10 cellular contexts compared by ENCODE assay signal in the genomic region with DNA sequence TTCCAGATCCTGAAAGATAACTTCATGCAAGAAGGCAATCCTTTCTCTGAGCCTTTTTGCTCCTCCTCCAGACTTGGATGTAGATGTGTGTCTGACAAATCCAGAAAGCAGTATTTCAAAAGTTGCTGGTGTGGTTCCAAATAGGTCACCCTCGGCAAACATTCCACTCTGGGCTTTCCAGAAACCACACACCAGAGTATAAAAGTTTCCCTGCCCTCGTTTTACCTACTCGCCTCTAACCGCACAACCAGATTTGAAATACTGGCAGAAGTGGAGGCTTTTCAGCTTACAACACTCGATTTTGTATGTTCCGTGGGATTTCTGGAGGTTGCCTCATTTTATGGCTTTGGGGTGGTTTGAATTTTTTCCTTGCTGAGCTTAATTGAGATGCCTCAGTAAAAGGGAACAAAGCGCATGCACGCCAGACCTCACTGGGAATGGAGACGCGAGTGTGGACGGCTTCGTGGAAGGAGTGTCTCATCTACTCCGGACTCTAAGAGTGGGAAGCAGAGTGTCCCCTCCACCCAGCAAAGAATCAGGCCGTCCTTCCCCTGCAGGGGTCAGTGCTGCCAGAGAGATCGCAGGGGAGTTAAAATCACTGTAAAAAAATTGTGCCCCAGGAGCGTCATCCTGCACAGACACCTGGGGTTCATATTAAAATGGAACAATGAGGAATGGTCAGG. TPM values are rescaled to one million over a fixed set of nuclear protein-coding genes. Genes with fewer than 3 reads are reported as not detected.
A peak's percentile ranks its signal among the peaks of the same experiment; 100 is the strongest.
DNase-seq lines count a peak whose midpoint lies in the region; ATAC-seq and TF ChIP-seq lines count a peak whose summit lies in the region.
"Had no signal": no experiment of that assay in that cellular context is flagged by ENCODE, and none has a peak within 500 bp of the region (broad histone marks: within the 10 kb centered on the region; RNA-seq: fewer than 3 reads in every experiment).

No MANE protein-coding gene starts in this region.

- H3K9ac ChIP-seq in Karpas-422 (ENCODE audit: low read length): no peak overlapping the region

- intact Hi-C loops in MCF 10A (cut with micrococcal nuclease): no loop called here

- TF ChIP-seq CTCF in MCF 10A (IDR thresholded peaks at IDR 0.05; ENCODE audit: unreplicated experiment): no peak

- H3K27me3 Mint-ChIP-seq in MCF 10A (ENCODE audit: insufficient read depth, unreplicated experiment): no peaks in the 10 kb centered on the region

- no peaks in the 10 kb centered on the region for H3K9me3 Mint-ChIP-seq in MCF 10A (ENCODE audit: unreplicated experiment)

- no peaks in the 10 kb centered on the region for H3K27me3 ChIP-seq in Karpas-422 (ENCODE audit: low read length)

- no peak overlapping the region for H2AFZ ChIP-seq in Karpas-422 (ENCODE audit: low read length)

- no peak overlapping the region for H3K4me2 ChIP-seq in Karpas-422 (ENCODE audit: low read depth, low read length, poor library complexity, severe bottlenecking)

- no peaks in the 10 kb centered on the region for H3K79me2 ChIP-seq in Karpas-422 (ENCODE audit: low read length)

- no peak overlapping the region for H3K4me3 Mint-ChIP-seq in MCF 10A (ENCODE audit: unreplicated experiment)

- no peaks in the 10 kb centered on the region for H3K4me1 Mint-ChIP-seq in MCF 10A (ENCODE audit: insufficient read depth, unreplicated experiment)

- no TSS peak for BruUV-seq in MCF 10A (replicated peaks; lab: Mats Ljungman, UMichigan)

- DNase-seq in HCEC 1CT (peak; percentile 68), MCF 10A (ENCODE audit: unreplicated experiment) (peak; percentile 8), hepatic stellate cell (ENCODE audit: low spot score) (peak; percentile 70), stromal cell of bone marrow (ENCODE audit: low read depth) (peak; percentile 94), DMS79 treated with DMSO at 0.1 percent for 48 hours (lab: John Stamatoyannopoulos, UW) (no peak), Karpas-422 (no peak), DMS153 treated with DMSO at 0.1 percent for 48 hours (lab: John Stamatoyannopoulos, UW; ENCODE audit: unreplicated experiment) (no peak)
- DNase-seq: GF-D8, NCI-H1436 treated with DMSO at 0.1 percent for 48 hours had no signal

- H3K27ac ChIP-seq in Karpas-422 (ENCODE audit: low read length): no peak overlapping the region

- H4K20me1 ChIP-seq in Karpas-422 (ENCODE audit: insufficient read depth, low read depth, low read length): no peaks in the 10 kb centered on the region

- no peaks in the 10 kb centered on the region for H3K4me1 ChIP-seq in Karpas-422 (ENCODE audit: low read length)

- no peak for ATAC-seq in HG03571 (IDR thresholded peaks at IDR 0.05; ENCODE audit: unreplicated experiment)

- H3K9me3 ChIP-seq in Karpas-422 (ENCODE audit: low read length): no peaks in the 10 kb centered on the region

- CTCF ChIA-PET in MCF 10A (lab: Yijun Ruan, JAX): no interaction called here

- no peaks in the 10 kb centered on the region for H3K36me3 Mint-ChIP-seq in MCF 10A (ENCODE audit: insufficient read depth, unreplicated experiment)

- POLR2A ChIA-PET in MCF 10A (lab: Yijun Ruan, JAX): interaction anchor here (0.8 kb wide), 1 partner anchor 94 kb away, joined by 3 read pairs; no protein-coding TSS in a partner anchor

- no peaks in the 10 kb centered on the region for H3K36me3 ChIP-seq in Karpas-422 (ENCODE audit: insufficient read depth, low read length)

- H3K4me3 ChIP-seq in Karpas-422 (ENCODE audit: low read length): no peak overlapping the region

- H3K27ac Mint-ChIP-seq in MCF 10A (ENCODE audit: low read depth, unreplicated experiment): no peak overlapping the region

- no peaks in the 10 kb centered on the region for H3K9me2 ChIP-seq in Karpas-422 (replicated peaks; ENCODE audit: insufficient read depth, low read length)

RNA-seq across cellular contexts. Expression of gene RPL31, which starts 44.0 kb away (rescaled TPM):
- 1,648 and 1,732 TPM in 2 replicates for total RNA-seq in MCF 10A (2022)
- total RNA-seq in Karpas-422 (2014; rRNA removed; shearing (Covaris generic); ENCODE audit: low replicate concordance): 1,552 and 1,797 TPM in 2 replicates

Comparison
In these comparisons a context has a peak if more than half of its experiments do, and no peak if none do; other contexts are left out.
1. DNase-seq: peak in HCEC 1CT (single experiment), MCF 10A (single experiment), hepatic stellate cell (single experiment) and stromal cell of bone marrow (single experiment); none in DMS79 treated with DMSO at 0.1 percent for 48 hours (single experiment), Karpas-422 (single experiment) and DMS153 treated with DMSO at 0.1 percent for 48 hours (single experiment).